In genomic region chr7:17946591-17946990, GRCh38 we compare ENCODE assay signal across 10 cellular contexts. TPM values are rescaled to one million over a fixed set of nuclear protein-coding genes. Genes with fewer than 3 reads are reported as not detected.
DNase-seq lines count a peak whose midpoint lies in the region; ATAC-seq and TF ChIP-seq lines count a peak whose summit lies in the region.
"Had no signal": no experiment of that assay in that cellular context is flagged by ENCODE, and none has a peak within 500 bp of the region (broad histone marks: within the 10 kb centered on the region; RNA-seq: fewer than 3 reads in every experiment).

No MANE protein-coding gene starts in this region.

- no peaks in the 10 kb centered on the region for H3K36me3 ChIP-seq in prostate gland

- TF ChIP-seq POLR2A in prostate gland (IDR thresholded peaks at IDR 0.05): no peak

- H3K27me3 ChIP-seq in prostate gland (replicated peaks; ENCODE audit: insufficient read depth): no peaks in the 10 kb centered on the region

- no peaks in the 10 kb centered on the region for H3K27me3 Mint-ChIP-seq in activated naive CD8-positive, alpha-beta T cell treated with anti-CD3 and anti-CD28 coated beads for 36 hours

- WGBS in prostate gland: 79% methylated on average over 1 of the region's 1 CpG

- H3K4me1 ChIP-seq in prostate gland (replicated peaks): no peaks in the 10 kb centered on the region

- H3K4me3 ChIP-seq in prostate gland: no peak overlapping the region
- H3K4me3 ChIP-seq: skin epidermis had no signal

- H3K9me3 ChIP-seq in prostate gland: no peaks in the 10 kb centered on the region

- DNase-seq in ELR (ENCODE audit: low read depth) (peak; percentile 12), prostate gland (ENCODE audit: low spot score) (no peak), Right ventricle myocardium inferior (ENCODE audit: missing footprints) (no peak), NCI-H1694 treated with DMSO at 0.1 percent for 48 hours (lab: John Stamatoyannopoulos, UW) (no peak)
- no peak for DNase-seq in activated naive CD8-positive, alpha-beta T cell treated with anti-CD3 and anti-CD28 coated beads for 36 hours
- no peak for DNase-seq in activated CD4-positive, CD25-positive, alpha-beta regulatory T cell (lab: John Stamatoyannopoulos, UW)
- DNase-seq: T1000 had no signal

- H3K9me3 Mint-ChIP-seq in activated naive CD8-positive, alpha-beta T cell treated with anti-CD3 and anti-CD28 coated beads for 36 hours: no peaks in the 10 kb centered on the region

- peak overlapping the region; percentile 22 for H3K4me3 Mint-ChIP-seq in activated naive CD8-positive, alpha-beta T cell treated with anti-CD3 and anti-CD28 coated beads for 36 hours

- intact Hi-C loops in prostate gland (cut with DNase I) (loop anchor here (10.0 kb wide), 1 partner anchor 398 kb away; no protein-coding TSS in a partner anchor), Right ventricle myocardium inferior (cut with DNase I) (loop anchor here (10.0 kb wide), 2 partner anchors 172 to 242 kb away; no protein-coding TSS in a partner anchor)

- no peaks in the 10 kb centered on the region for H3K36me3 Mint-ChIP-seq in activated naive CD8-positive, alpha-beta T cell treated with anti-CD3 and anti-CD28 coated beads for 36 hours

- peak; percentile 83 for ATAC-seq in GM19463 (IDR thresholded peaks at IDR 0.05; ENCODE audit: unreplicated experiment)
- peak; percentile 73 for ATAC-seq in HG03175 (IDR thresholded peaks at IDR 0.05; ENCODE audit: unreplicated experiment)
- no peak for ATAC-seq in Right ventricle myocardium inferior

- no peak overlapping the region for H3K27ac Mint-ChIP-seq in activated naive CD8-positive, alpha-beta T cell treated with anti-CD3 and anti-CD28 coated beads for 36 hours

- H3K4me1 Mint-ChIP-seq in activated naive CD8-positive, alpha-beta T cell treated with anti-CD3 and anti-CD28 coated beads for 36 hours: peaks cover 15% of the 10 kb centered on the region

- TF ChIP-seq CTCF in prostate gland (IDR thresholded peaks at IDR 0.05): no peak

- H3K27ac ChIP-seq in prostate gland: no peak overlapping the region
- H3K27ac ChIP-seq: skin epidermis had no signal

RNA-seq across cellular contexts. Expression of gene SNX13, which starts 6.3 kb away (rescaled TPM):
- 10 to 100 TPM; 24.7 to 26.3 TPM for total RNA-seq in activated naive CD8-positive, alpha-beta T cell treated with anti-CD3 and anti-CD28 coated beads for 36 hours
- total RNA-seq in prostate gland: 10 to 100 TPM; 46.9 to 63.5 TPM
- 46.7 TPM for total RNA-seq in Right ventricle myocardium inferior
